ENCODE assay signal across 8 cellular contexts in the genomic region with DNA sequence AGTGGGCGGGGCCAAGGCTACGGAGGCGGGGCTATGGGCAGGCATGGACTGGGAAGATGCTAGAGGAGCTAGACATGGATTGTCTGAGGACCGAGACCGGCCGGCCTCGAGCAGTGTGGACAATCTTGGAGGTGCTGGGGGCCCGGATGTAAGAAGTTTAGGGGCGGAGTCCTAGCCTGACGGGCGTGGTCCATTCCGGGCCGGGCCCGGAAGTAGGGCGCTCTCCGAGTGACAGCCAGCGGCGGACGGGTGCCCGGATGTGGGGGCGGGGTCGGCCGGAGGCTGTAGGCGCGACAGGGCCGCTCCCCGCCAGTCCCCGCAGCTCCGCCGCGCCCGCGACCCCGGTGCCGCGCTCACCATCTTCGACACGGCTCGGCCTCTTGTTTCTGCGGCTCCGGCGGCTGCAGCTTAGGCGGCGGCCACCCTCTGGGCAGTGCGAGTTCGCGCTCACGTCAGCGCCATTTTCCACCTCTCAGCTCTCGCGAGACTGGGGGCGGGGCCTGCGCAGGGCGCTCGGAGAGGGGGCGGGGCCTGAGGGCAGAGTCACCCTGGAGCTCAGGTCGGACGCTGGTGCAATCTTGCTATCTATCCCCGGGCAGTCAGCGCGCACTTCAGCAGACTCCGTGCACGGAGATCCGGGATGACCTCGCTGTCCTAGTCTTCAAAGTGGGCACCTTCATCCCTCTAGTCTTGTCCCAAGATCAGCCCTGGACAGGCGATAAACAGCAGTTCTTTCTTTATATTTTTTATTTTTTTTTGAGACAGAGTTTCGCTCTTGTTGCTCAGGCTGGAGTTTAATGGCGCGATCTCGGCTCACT. TPM values are rescaled to one million over a fixed set of nuclear protein-coding genes. Genes with fewer than 3 reads are reported as not detected.
DNase-seq lines count a peak whose midpoint lies in the region; ATAC-seq, FAIRE-seq and TF ChIP-seq lines count a peak whose summit lies in the region.

A gene with protein sequence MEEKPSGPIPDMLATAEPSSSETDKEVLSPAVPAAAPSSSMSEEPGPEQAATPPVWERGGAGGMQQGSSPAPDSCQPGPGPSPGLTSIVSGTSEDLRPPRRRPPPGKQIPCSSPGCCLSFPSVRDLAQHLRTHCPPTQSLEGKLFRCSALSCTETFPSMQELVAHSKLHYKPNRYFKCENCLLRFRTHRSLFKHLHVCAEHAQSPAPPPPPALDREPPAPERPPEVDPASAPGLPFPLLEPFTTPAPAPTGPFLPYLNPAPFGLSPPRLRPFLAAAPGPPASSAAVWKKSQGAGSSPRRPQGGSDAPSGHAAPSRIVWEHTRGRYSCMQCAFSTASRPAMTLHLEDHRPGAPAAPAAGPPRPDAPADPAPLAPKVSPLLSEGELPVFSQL (minus strand): TSS at position 481 of the 818 bp plus-strand sequence. CDS start 121 bp downstream, at position 360.

- H3K4me1 ChIP-seq in endothelial cell of umbilical vein (ENCODE audit: control insufficient read depth, extremely low read depth, insufficient read depth, low read length) = peaks cover 11% of the 10 kb centered on the region

- peak; percentile 86 for ATAC-seq in GM21529 (IDR thresholded peaks at IDR 0.05; ENCODE audit: unreplicated experiment)

- H2AFZ ChIP-seq in endothelial cell of umbilical vein (ENCODE audit: low read depth, low read length) = peak within 1 kb of the TSS; percentile 97

- no peaks in the 10 kb centered on the region for H4K20me1 ChIP-seq in endothelial cell of umbilical vein (replicated peaks; ENCODE audit: control insufficient read depth, extremely low read depth, insufficient read depth, low read length)

- H3K4me1 Mint-ChIP-seq in IgD-negative memory B cell = peaks cover 9 to 24% (median 17%) of the 10 kb centered on the region in 3 donors

- CTCF ChIA-PET in endothelial cell of umbilical vein (lab: Charles Lee) = interaction anchor here (0.6 to 2.3 kb wide), 9 partner anchors 8 to 196 kb away, joined by 3 to 21 read pairs (median 5); partner anchors contain the start of genes ANGPTL4 and MARCHF2

- peak; percentile 93 for TF ChIP-seq POLR2A in endothelial cell of umbilical vein (IDR thresholded peaks at IDR 0.05; ENCODE audit: low read depth, low read length)

- peak; percentile 96 for FAIRE-seq in endothelial cell of umbilical vein (lab: Jason Lieb, UNC)

- DNase-seq in DMS114 treated with DMSO at 0.1 percent for 48 hours (lab: John Stamatoyannopoulos, UW; ENCODE audit: unreplicated experiment) (peak; percentile 79), OCI-M1 (lab: John Stamatoyannopoulos, UW) (peak; percentile 100), activated T-cell treated with anti-CD3 and anti-CD28 coated beads for 1 hour (ENCODE audit: low read depth) (peak; percentile 99), endothelial cell of umbilical vein (ENCODE audit: low read depth, low spot score) (peak; percentile 93), midbrain (lab: John Stamatoyannopoulos, UW) (peak; percentile 92)
- peak; percentile 91 to 95 for DNase-seq in stimulated activated CD8-positive, alpha-beta memory T cell treated with anti-CD3 and anti-CD28 coated beads, Interleukin-15, amount 100 ng/mL, for 48 hours (ENCODE audit: low read depth in 2 of 2)

- peak within 1 kb of the TSS; percentile 84 to 98 (median 98) for H3K27ac Mint-ChIP-seq in IgD-negative memory B cell

- peak within 1 kb of the TSS; percentile 96 for H3K27ac ChIP-seq in endothelial cell of umbilical vein (ENCODE audit: insufficient read depth, low read depth, low read length)

- intact Hi-C loops in endothelial cell of umbilical vein (cut with micrococcal nuclease) = loop anchor here (1.0 kb wide), 1 partner anchor 11 kb away; no protein-coding TSS in a partner anchor

- no peaks in the 10 kb centered on the region for H3K79me2 ChIP-seq in endothelial cell of umbilical vein (ENCODE audit: control insufficient read depth, insufficient read depth, low read length)

- peak within 1 kb of the TSS; percentile 96 for H3K9ac ChIP-seq in endothelial cell of umbilical vein (replicated peaks; ENCODE audit: extremely low read depth, insufficient read depth, low read length)

- H3K27me3 Mint-ChIP-seq in IgD-negative memory B cell = no peaks in the 10 kb centered on the region

- dilution Hi-C loops in endothelial cell of umbilical vein (cut with MboI; ENCODE audit: extremely low pct_ligation_motif_present, low sequenced_read_pairs) = no loop called here

- H3K9me3 Mint-ChIP-seq in IgD-negative memory B cell = no peaks in the 10 kb centered on the region

- H3K4me2 ChIP-seq in endothelial cell of umbilical vein (ENCODE audit: insufficient read depth, low read length) = peak within 1 kb of the TSS; percentile 82

- POLR2A ChIA-PET in endothelial cell of umbilical vein (lab: Charles Lee) = interaction anchor here (0.6 to 1.8 kb wide), 9 partner anchors 12 to 1856 kb away, joined by 3 to 16 read pairs (median 4); partner anchors contain the start of genes MARCHF2 and RAB11B

- H3K36me3 ChIP-seq in endothelial cell of umbilical vein (ENCODE audit: control insufficient read depth in 2 of 2, extremely low read depth in 1 of 2, insufficient read depth in 2 of 2, low read length in 2 of 2) = no peaks in the 10 kb centered on the region

- peak within 1 kb of the TSS; percentile 47 to 95 (median 62) for H3K4me3 ChIP-seq in endothelial cell of umbilical vein (replicated peaks in 1 of 3; ENCODE audit: insufficient read depth in 1 of 3, low read depth in 1 of 3, low read length in 3 of 3)

- no peaks in the 10 kb centered on the region for H3K9me1 ChIP-seq in endothelial cell of umbilical vein (replicated peaks; ENCODE audit: control insufficient read depth, extremely low read depth, insufficient read depth, low read length)

- peak within 1 kb of the TSS; percentile 92 to 99 (median 95) for H3K4me3 Mint-ChIP-seq in IgD-negative memory B cell

- BruUV-seq in endothelial cell of umbilical vein (replicated peaks; lab: Mats Ljungman, UMichigan) = TSS peak; percentile 71

- TF ChIP-seq CTCF in endothelial cell of umbilical vein (IDR thresholded peaks at IDR 0.05; ENCODE audit: extremely low read depth in 1 of 2, insufficient read depth in 1 of 2, low read depth in 1 of 2, low read length in 2 of 2) = no peak

- H3K36me3 Mint-ChIP-seq in IgD-negative memory B cell = peaks cover 3% of the 10 kb centered on the region

- peaks cover 1 to 4% of the 10 kb centered on the region in 2 experiments for H3K27me3 ChIP-seq in endothelial cell of umbilical vein (ENCODE audit: control insufficient read depth in 2 of 2, insufficient read depth in 2 of 2, low read length in 2 of 2)

- no peaks in the 10 kb centered on the region for H3K9me3 ChIP-seq in endothelial cell of umbilical vein (replicated peaks; ENCODE audit: control insufficient read depth, insufficient read depth, low read length)

TF ChIP-seq in endothelial cell of umbilical vein, 7 proteins besides CTCF, POLR2A, EP300 and RAD21:
- TF ChIP-seq GATA2 (IDR thresholded peaks at IDR 0.05; ENCODE audit: insufficient read depth, insufficient read length, low read depth, low read length) (no peak), POLR2AphosphoS5 (IDR thresholded peaks at IDR 0.05; ENCODE audit: insufficient read depth, low read depth, low read length) (peak; percentile 95)

RNA-seq across cellular contexts. Expression of the gene that starts here (rescaled TPM):
- polyA plus RNA-seq in IgD-negative memory B cell (22.2 TPM), endothelial cell of umbilical vein (10.6 and 11.6 TPM in 2 replicates)
- 14.5 and 20.6 TPM in 2 replicates for total RNA-seq in endothelial cell of umbilical vein
- 3.9 and 6.0 TPM in 2 replicates for polyA plus RNA-seq in endothelial cell of umbilical vein (2011; cell fraction: cytosol; rRNA removed)
- polyA plus RNA-seq in endothelial cell of umbilical vein (2011; cell fraction: nucleus; rRNA removed) = 10.6 and 11.8 TPM in 2 replicates
- polyA plus RNA-seq in endothelial cell of umbilical vein (2012) = 5.5 and 18.9 TPM in 2 replicates
- 2.3 and 3.0 TPM in 2 replicates for polyA minus RNA-seq in endothelial cell of umbilical vein
- 13.2 TPM for polyA minus RNA-seq in endothelial cell of umbilical vein (2011; cell fraction: cytosol; rRNA and poly(A)+ RNA removed)
- 2.9 and 8.4 TPM in 2 replicates for polyA minus RNA-seq in endothelial cell of umbilical vein (2011; cell fraction: nucleus; rRNA and poly(A)+ RNA removed)

Comparison
In these comparisons a context has a peak if more than half of its experiments do, and no peak if none do; other contexts are left out.
1. Peak in every context shown above with its lines: DNase-seq, ATAC-seq, H3K4me3 ChIP-seq and H3K27ac ChIP-seq.